ENCODE assay signal across 1 cellular context in the genomic region with DNA sequence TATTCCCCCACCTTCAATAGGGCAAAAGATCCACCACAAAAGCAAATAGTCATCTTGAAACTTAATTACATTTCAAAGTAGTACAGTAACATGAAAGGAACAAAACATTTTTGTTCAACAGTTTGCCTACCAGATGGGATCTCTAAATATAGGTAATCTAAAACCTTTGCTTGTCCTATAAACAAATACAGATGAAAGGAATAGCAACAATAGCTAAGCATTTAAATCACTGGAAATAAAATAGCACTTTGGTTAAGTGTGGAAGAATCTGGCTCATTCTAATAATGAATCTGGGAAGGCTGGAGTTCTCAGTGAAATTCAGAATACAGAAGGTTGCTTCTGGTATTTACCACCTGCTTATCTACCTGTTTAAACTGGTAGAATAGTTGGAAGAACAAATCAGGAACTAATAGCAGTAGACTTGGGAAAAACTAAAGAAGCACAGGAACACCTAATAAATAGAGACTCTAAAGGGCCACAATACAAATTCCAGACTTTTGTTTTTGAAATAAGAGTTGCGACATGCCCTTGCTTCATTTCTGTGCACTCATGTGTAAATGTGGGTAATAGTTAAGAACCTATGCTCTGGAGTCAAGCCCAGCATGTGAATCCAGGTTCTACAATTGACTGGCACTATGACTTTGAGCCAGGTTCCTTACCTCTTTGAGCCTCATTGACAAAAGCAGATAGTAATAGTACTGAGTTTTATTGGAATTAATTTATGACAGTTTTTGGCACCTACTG.
TF ChIP-seq lines count a peak whose summit lies in the region.

No MANE protein-coding gene starts in this region.

TF ChIP-seq in HepG2, 621 proteins besides CTCF, POLR2A, EP300 and RAD21 (continued from another document):
- TF ChIP-seq, protein P1, sequence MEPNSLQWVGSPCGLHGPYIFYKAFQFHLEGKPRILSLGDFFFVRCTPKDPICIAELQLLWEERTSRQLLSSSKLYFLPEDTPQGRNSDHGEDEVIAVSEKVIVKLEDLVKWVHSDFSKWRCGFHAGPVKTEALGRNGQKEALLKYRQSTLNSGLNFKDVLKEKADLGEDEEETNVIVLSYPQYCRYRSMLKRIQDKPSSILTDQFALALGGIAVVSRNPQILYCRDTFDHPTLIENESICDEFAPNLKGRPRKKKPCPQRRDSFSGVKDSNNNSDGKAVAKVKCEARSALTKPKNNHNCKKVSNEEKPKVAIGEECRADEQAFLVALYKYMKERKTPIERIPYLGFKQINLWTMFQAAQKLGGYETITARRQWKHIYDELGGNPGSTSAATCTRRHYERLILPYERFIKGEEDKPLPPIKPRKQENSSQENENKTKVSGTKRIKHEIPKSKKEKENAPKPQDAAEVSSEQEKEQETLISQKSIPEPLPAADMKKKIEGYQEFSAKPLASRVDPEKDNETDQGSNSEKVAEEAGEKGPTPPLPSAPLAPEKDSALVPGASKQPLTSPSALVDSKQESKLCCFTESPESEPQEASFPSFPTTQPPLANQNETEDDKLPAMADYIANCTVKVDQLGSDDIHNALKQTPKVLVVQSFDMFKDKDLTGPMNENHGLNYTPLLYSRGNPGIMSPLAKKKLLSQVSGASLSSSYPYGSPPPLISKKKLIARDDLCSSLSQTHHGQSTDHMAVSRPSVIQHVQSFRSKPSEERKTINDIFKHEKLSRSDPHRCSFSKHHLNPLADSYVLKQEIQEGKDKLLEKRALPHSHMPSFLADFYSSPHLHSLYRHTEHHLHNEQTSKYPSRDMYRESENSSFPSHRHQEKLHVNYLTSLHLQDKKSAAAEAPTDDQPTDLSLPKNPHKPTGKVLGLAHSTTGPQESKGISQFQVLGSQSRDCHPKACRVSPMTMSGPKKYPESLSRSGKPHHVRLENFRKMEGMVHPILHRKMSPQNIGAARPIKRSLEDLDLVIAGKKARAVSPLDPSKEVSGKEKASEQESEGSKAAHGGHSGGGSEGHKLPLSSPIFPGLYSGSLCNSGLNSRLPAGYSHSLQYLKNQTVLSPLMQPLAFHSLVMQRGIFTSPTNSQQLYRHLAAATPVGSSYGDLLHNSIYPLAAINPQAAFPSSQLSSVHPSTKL (CRISPR knock-in tag; IDR thresholded peaks at IDR 0.05) = 0 out of 2 replicates have a peak, but pooled peaks have one; percentile 30
- TF ChIP-seq, protein P2, sequence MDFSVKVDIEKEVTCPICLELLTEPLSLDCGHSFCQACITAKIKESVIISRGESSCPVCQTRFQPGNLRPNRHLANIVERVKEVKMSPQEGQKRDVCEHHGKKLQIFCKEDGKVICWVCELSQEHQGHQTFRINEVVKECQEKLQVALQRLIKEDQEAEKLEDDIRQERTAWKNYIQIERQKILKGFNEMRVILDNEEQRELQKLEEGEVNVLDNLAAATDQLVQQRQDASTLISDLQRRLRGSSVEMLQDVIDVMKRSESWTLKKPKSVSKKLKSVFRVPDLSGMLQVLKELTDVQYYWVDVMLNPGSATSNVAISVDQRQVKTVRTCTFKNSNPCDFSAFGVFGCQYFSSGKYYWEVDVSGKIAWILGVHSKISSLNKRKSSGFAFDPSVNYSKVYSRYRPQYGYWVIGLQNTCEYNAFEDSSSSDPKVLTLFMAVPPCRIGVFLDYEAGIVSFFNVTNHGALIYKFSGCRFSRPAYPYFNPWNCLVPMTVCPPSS (IDR thresholded peaks at IDR 0.05) = no peak
- TF ChIP-seq CEBPB (IDR thresholded peaks at IDR 0.05; ENCODE audit: borderline replicate concordance, low read depth, low read length) (peak; percentile 86), FOXP1 (IDR thresholded peaks at IDR 0.05) (no peak), FOXP1 (CRISPR knock-in tag; IDR thresholded peaks at IDR 0.05) (peak; percentile 23; the same call in 1 of the 2 replicates), SIX1 (CRISPR knock-in tag; IDR thresholded peaks at IDR 0.05; ENCODE audit: borderline replicate concordance) (peak; percentile 76; the same call in 1 of the 2 replicates), MIER2 (CRISPR knock-in tag; IDR thresholded peaks at IDR 0.05) (no peak), ZNF224 (CRISPR knock-in tag; IDR thresholded peaks at IDR 0.05) (no peak), CREM (IDR thresholded peaks at IDR 0.05) (peak; percentile 19; the same call in 1 of the 2 replicates), CREM (CRISPR knock-in tag; IDR thresholded peaks at IDR 0.05) (no peak), TCF7 (IDR thresholded peaks at IDR 0.05; ENCODE audit: low read depth) (peak; percentile 32; the same call in 1 of the 2 replicates), GFI1 (CRISPR knock-in tag; IDR thresholded peaks at IDR 0.05; ENCODE audit: borderline replicate concordance) (0 out of 2 replicates have a peak, but pooled peaks have one; percentile 49), ZSCAN29 (CRISPR knock-in tag; conservative IDR thresholded peaks at IDR 0.05) (no peak), NCOA2 (CRISPR knock-in tag; IDR thresholded peaks at IDR 0.05) (peak; percentile 39; the same call in 1 of the 2 replicates), SOX13 (IDR thresholded peaks at IDR 0.05) (no peak), SOX13 (CRISPR knock-in tag; conservative IDR thresholded peaks at IDR 0.05 in 1 of 2, IDR thresholded peaks at IDR 0.05 in 1 of 2) (peak in 1 of 2 experiments; percentile 68; a peak in 2 of 4 replicates), ZNF326 (CRISPR knock-in tag; IDR thresholded peaks at IDR 0.05; ENCODE audit: borderline replicate concordance) (no peak), BCL6 (CRISPR knock-in tag; IDR thresholded peaks at IDR 0.05) (peak; percentile 30; the same call in 1 of the 2 replicates), ZBTB2 (CRISPR knock-in tag; IDR thresholded peaks at IDR 0.05; ENCODE audit: low read depth) (no peak), NCOA1 (CRISPR knock-in tag; IDR thresholded peaks at IDR 0.05) (no peak)
TF ChIP-seq in HepG2: peak in this region for 13.
